ENCODE assay signal across 15 cellular contexts in genomic region chr2:46827274-46827930, GRCh38.
DNase-seq lines count a peak whose midpoint lies in the region; ATAC-seq and TF ChIP-seq lines count a peak whose summit lies in the region.
"Had no signal": no experiment of that assay in that cellular context is flagged by ENCODE, and none has a peak within 500 bp of the region (broad histone marks: within the 10 kb centered on the region; RNA-seq: fewer than 3 reads in every experiment).

No MANE protein-coding gene starts in this region.

- no peak overlapping the region for H3K4me3 ChIP-seq in right atrium auricular region
- H3K4me3 ChIP-seq in adipocyte (ENCODE audit: low read length), result no peak overlapping the region
- H3K4me3 ChIP-seq: HAP-1 had no signal

- H3K27ac ChIP-seq in right atrium auricular region (no peak overlapping the region), foreskin keratinocyte (no peak overlapping the region)

- intact Hi-C loops in cardiac septum (cut with DNase I), result no loop called here
- intact Hi-C loops in activated CD4-positive, alpha-beta T cell treated with anti-CD3 and anti-CD28 coated beads for 36 hours (cut with DNase I, micrococcal nuclease), result no loop called here

- no peaks in the 10 kb centered on the region for H3K36me3 Mint-ChIP-seq in activated CD4-positive, alpha-beta T cell treated with anti-CD3 and anti-CD28 coated beads for 36 hours (ENCODE audit: low read depth)

- H3K36me3 ChIP-seq in right atrium auricular region, result no peaks in the 10 kb centered on the region
- no peaks in the 10 kb centered on the region for H3K36me3 ChIP-seq in adipocyte (ENCODE audit: control insufficient read depth, insufficient read depth, low read length, severe bottlenecking)
- H3K36me3 ChIP-seq: HAP-1 had no signal

- H3K4me1 ChIP-seq in right atrium auricular region (peaks cover 0 to 12% of the 10 kb centered on the region in 2 donors), adipocyte (ENCODE audit: control insufficient read depth, insufficient read depth, low read length) (peaks cover 37% of the 10 kb centered on the region), foreskin keratinocyte (peaks cover 8% of the 10 kb centered on the region)
- H3K4me1 ChIP-seq: HAP-1 had no signal

- peak; percentile 49 for ATAC-seq in foreskin keratinocyte
- no peak for ATAC-seq in activated CD4-positive, alpha-beta T cell treated with anti-CD3 and anti-CD28 coated beads for 36 hours
- no peak for ATAC-seq in GM18868 (IDR thresholded peaks at IDR 0.05; ENCODE audit: unreplicated experiment)
- ATAC-seq: activated CD8-positive, alpha-beta T cell treated with anti-CD3 and anti-CD28 coated beads for 36 hours had no signal

- peaks cover 9% of the 10 kb centered on the region for H3K27me3 Mint-ChIP-seq in activated CD4-positive, alpha-beta T cell treated with anti-CD3 and anti-CD28 coated beads for 36 hours

- no peaks in the 10 kb centered on the region for H3K9me3 Mint-ChIP-seq in activated CD4-positive, alpha-beta T cell treated with anti-CD3 and anti-CD28 coated beads for 36 hours (ENCODE audit: low read depth)

- H3K4me1 Mint-ChIP-seq in activated CD4-positive, alpha-beta T cell treated with anti-CD3 and anti-CD28 coated beads for 36 hours, result no peaks in the 10 kb centered on the region

- H3K9me3 ChIP-seq in right atrium auricular region (no peaks in the 10 kb centered on the region), adipocyte (ENCODE audit: control insufficient read depth, low read length) (no peaks in the 10 kb centered on the region)
- H3K9me3 ChIP-seq: HAP-1 had no signal

- DNase-seq in cardiac septum (ENCODE audit: low spot score), result peak; percentile 63
- DNase-seq in right atrium auricular region (ENCODE audit: low spot score), result no peak
- DNase-seq in adipocyte (ENCODE audit: low read depth), result no peak
- DNase-seq in foreskin keratinocyte, result no peak
- peak; percentile 41 for DNase-seq in ureter (ENCODE audit: low spot score)
- DNase-seq in activated CD4-positive, alpha-beta T cell treated with anti-CD3 and anti-CD28 coated beads for 36 hours, result no peak
- no peak for DNase-seq in effector CD8-positive, alpha-beta T cell (lab: John Stamatoyannopoulos, UW)
- DNase-seq: activated CD8-positive, alpha-beta T cell treated with anti-CD3 and anti-CD28 coated beads for 36 hours; central memory CD4-positive, alpha-beta T cell; DMS53; midbrain; NCI-H1417 treated with DMSO at 0.1 percent for 48 hours had no signal

- TF ChIP-seq CTCF in right atrium auricular region (IDR thresholded peaks at IDR 0.05), result no peak
- TF ChIP-seq CTCF in foreskin keratinocyte (conservative IDR thresholded peaks at IDR 0.05), result no peak

- no peak overlapping the region for H3K4me3 Mint-ChIP-seq in activated CD4-positive, alpha-beta T cell treated with anti-CD3 and anti-CD28 coated beads for 36 hours
- H3K4me3 Mint-ChIP-seq: activated CD8-positive, alpha-beta T cell treated with anti-CD3 and anti-CD28 coated beads for 36 hours; T-helper 1 cell treated with Interleukin-12 subunit alpha and Interleukin-12 subunit beta and Interleukin-4 antibody, amounts not matched to agents 30 μg/mL and 1 μg/mL, for 36 hours had no signal

- POLR2A ChIA-PET in activated CD4-positive, alpha-beta T cell treated with anti-CD3 and anti-CD28 coated beads for 36 hours (lab: Charles Lee), result no interaction called here

- no peak overlapping the region for H3K27ac Mint-ChIP-seq in activated CD4-positive, alpha-beta T cell treated with anti-CD3 and anti-CD28 coated beads for 36 hours
- H3K27ac Mint-ChIP-seq: activated CD8-positive, alpha-beta T cell treated with anti-CD3 and anti-CD28 coated beads for 36 hours; T-helper 1 cell treated with Interleukin-12 subunit alpha and Interleukin-12 subunit beta and Interleukin-4 antibody, amounts not matched to agents 30 μg/mL and 1 μg/mL, for 36 hours had no signal

- CTCF ChIA-PET in activated CD4-positive, alpha-beta T cell treated with anti-CD3 and anti-CD28 coated beads for 36 hours (lab: Charles Lee), result interaction anchor here (0.6 kb wide), 1 partner anchor 357 kb away, joined by 4 read pairs; no protein-coding TSS in a partner anchor

- H3K9ac ChIP-seq in adipocyte (ENCODE audit: low read length), result peak overlapping the region; percentile 53

- H3K27me3 ChIP-seq in right atrium auricular region, result no peaks in the 10 kb centered on the region
- H3K27me3 ChIP-seq in adipocyte (replicated peaks; ENCODE audit: control insufficient read depth, insufficient read depth, low read length), result no peaks in the 10 kb centered on the region
- no peaks in the 10 kb centered on the region for H3K27me3 ChIP-seq in foreskin keratinocyte

Comparison
In these comparisons a context has a peak if more than half of its experiments do, and no peak if none do; other contexts are left out.
1. DNase-seq: peak in cardiac septum (single experiment) and ureter (single experiment); none in right atrium auricular region (single experiment), adipocyte (single experiment), foreskin keratinocyte (0 of 2), activated CD4-positive, alpha-beta T cell treated with anti-CD3 and anti-CD28 coated beads for 36 hours (single experiment) and effector CD8-positive, alpha-beta T cell (single experiment).